In genomic region chr2:188303363-188304031, GRCh38 we compare ENCODE assay signal across 12 cellular contexts. TPM values are rescaled to one million over a fixed set of nuclear protein-coding genes. Genes with fewer than 3 reads are reported as not detected.
DNase-seq lines count a peak whose midpoint lies in the region; ATAC-seq and TF ChIP-seq lines count a peak whose summit lies in the region.
"Had no signal": no experiment of that assay in that cellular context is flagged by ENCODE, and none has a peak within 500 bp of the region (broad histone marks: within the 10 kb centered on the region; RNA-seq: fewer than 3 reads in every experiment).

No MANE protein-coding gene starts in this region.

- TF ChIP-seq CTCF in type B pancreatic cell (conservative IDR thresholded peaks at IDR 0.05), result no peak

- no peaks in the 10 kb centered on the region for H3K27me3 Mint-ChIP-seq in type B pancreatic cell
- H3K27me3 Mint-ChIP-seq: IgD-negative memory B cell, naive B cell had no signal

- peaks cover 5% of the 10 kb centered on the region for H3K9me3 Mint-ChIP-seq in type B pancreatic cell

- no peak for ATAC-seq in GM18858 (IDR thresholded peaks at IDR 0.05; ENCODE audit: unreplicated experiment)

- peak overlapping the region; percentile 12 for H3K27ac Mint-ChIP-seq in type B pancreatic cell
- H3K27ac Mint-ChIP-seq: IgD-negative memory B cell, naive B cell had no signal

- no peak overlapping the region for H3K4me3 Mint-ChIP-seq in type B pancreatic cell
- H3K4me3 Mint-ChIP-seq: IgD-negative memory B cell had no signal

- H3K4me1 Mint-ChIP-seq in type B pancreatic cell (ENCODE audit: unreplicated experiment), result peaks cover 38% of the 10 kb centered on the region
- H3K4me1 Mint-ChIP-seq: IgD-negative memory B cell, naive B cell had no signal

- peaks cover 19% of the 10 kb centered on the region for H3K36me3 Mint-ChIP-seq in type B pancreatic cell
- H3K36me3 Mint-ChIP-seq: IgD-negative memory B cell, naive B cell had no signal

- DNase-seq in HCEC 1CT (peak; percentile 84), amniotic epithelial cell (ENCODE audit: low read depth) (peak; percentile 88), hepatic stellate cell (ENCODE audit: low spot score) (peak; percentile 22), type B pancreatic cell (ENCODE audit: extremely low spot score, unreplicated experiment) (no peak), SKM-1 (lab: John Stamatoyannopoulos, UW; ENCODE audit: unreplicated experiment) (no peak)
- no peak for DNase-seq in activated CD4-positive, alpha-beta T cell treated with anti-CD3 and anti-CD28 coated beads for 48 hours
- DNase-seq: aorta, glutamatergic neuron, naive B cell had no signal

RNA-seq across cellular contexts. Expression of gene GULP1, which starts 11.8 kb away (rescaled TPM):
- total RNA-seq in type B pancreatic cell (ENCODE audit: low replicate concordance), result 26.3 and 49.0 TPM in 2 replicates
- total RNA-seq: T-helper 1 cell treated with Interleukin-12 subunit alpha and Interleukin-12 subunit beta and Interleukin-4 antibody, amounts not matched to agents 30 ng/mL and 1 ng/mL, for 36 hours had no signal

Comparison
In these comparisons a context has a peak if more than half of its experiments do, and no peak if none do; other contexts are left out.
1. DNase-seq: peak in HCEC 1CT (single experiment), amniotic epithelial cell (single experiment) and hepatic stellate cell (single experiment); none in type B pancreatic cell (single experiment), activated CD4-positive, alpha-beta T cell treated with anti-CD3 and anti-CD28 coated beads for 48 hours (single experiment) and SKM-1 (single experiment).